In genomic region chr7:47298636-47299035, GRCh38 we compare ENCODE assay signal across 19 cellular contexts.
DNase-seq lines count a peak whose midpoint lies in the region; ATAC-seq and TF ChIP-seq lines count a peak whose summit lies in the region.
"Had no signal": no experiment of that assay in that cellular context is flagged by ENCODE, and none has a peak within 500 bp of the region (broad histone marks: within the 10 kb centered on the region; RNA-seq: fewer than 3 reads in every experiment).

No MANE protein-coding gene starts in this region.

- 73% methylated on average over 12 of the region's 12 CpGs for WGBS in smooth muscle cell (ENCODE audit: low lambda C conversion rate)

- H3K27ac Mint-ChIP-seq in nephron progenitor cell: no peak overlapping the region
- H3K27ac Mint-ChIP-seq: CD14-positive monocyte had no signal

- no peaks in the 10 kb centered on the region for H3K9me3 ChIP-seq in adipocyte (ENCODE audit: control insufficient read depth, low read length)
- H3K9me3 ChIP-seq in smooth muscle cell (replicated peaks; ENCODE audit: low read depth): no peaks in the 10 kb centered on the region

- H3K27me3 ChIP-seq in adipocyte (replicated peaks; ENCODE audit: control insufficient read depth, insufficient read depth, low read length): no peaks in the 10 kb centered on the region
- H3K27me3 ChIP-seq in smooth muscle cell (ENCODE audit: low read depth): no peaks in the 10 kb centered on the region

- H3K4me1 ChIP-seq in adipocyte (ENCODE audit: control insufficient read depth, insufficient read depth, low read length): peaks cover 17% of the 10 kb centered on the region
- H3K4me1 ChIP-seq in smooth muscle cell (ENCODE audit: low read depth): peaks cover 3% of the 10 kb centered on the region

- H3K4me1 Mint-ChIP-seq in nephron progenitor cell: peaks cover 20% of the 10 kb centered on the region
- H3K4me1 Mint-ChIP-seq: CD14-positive monocyte had no signal

- DNase-seq in adipocyte (ENCODE audit: low read depth): peak; percentile 39
- DNase-seq in foreskin melanocyte: peak; percentile 49
- peak; percentile 8 for DNase-seq in nephron progenitor cell
- DNase-seq in smooth muscle cell (lab: John Stamatoyannopoulos, UW; ENCODE audit: unreplicated experiment): no peak
- DNase-seq in AG08395 (ENCODE audit: low spot score): no peak
- DNase-seq: DMS 273 treated with DMSO at 0.1 percent for 48 hours, DND-41, Kasumi-1, MM.1S, NCI-H1092, NCI-H2081, NCI-H2171 treated with DMSO at 0.1 percent for 48 hours, NCI-H446 treated with DMSO at 0.1 percent for 48 hours, NCI-H69 had no signal

- no peak overlapping the region for H3K9ac ChIP-seq in adipocyte (ENCODE audit: low read length)
- no peak overlapping the region for H3K9ac ChIP-seq in smooth muscle cell (ENCODE audit: low read depth)

- H3F3A ChIP-seq in smooth muscle cell (ENCODE audit: low read depth): peaks cover 24% of the 10 kb centered on the region

- no peak overlapping the region for H3K4me3 Mint-ChIP-seq in nephron progenitor cell
- H3K4me3 Mint-ChIP-seq: CD14-positive monocyte had no signal

- ATAC-seq in GM21423 (IDR thresholded peaks at IDR 0.05; ENCODE audit: unreplicated experiment) (no peak), HG03196 (IDR thresholded peaks at IDR 0.05; ENCODE audit: unreplicated experiment) (no peak)
- ATAC-seq: Panc1, Right ventricle myocardium inferior had no signal

- no peak overlapping the region for H3K4me3 ChIP-seq in adipocyte (ENCODE audit: low read length)
- no peak overlapping the region for H3K4me3 ChIP-seq in smooth muscle cell

- peaks cover 2% of the 10 kb centered on the region for H3K27me3 Mint-ChIP-seq in nephron progenitor cell (ENCODE audit: low read depth, poor library complexity)

- H3K79me2 ChIP-seq in smooth muscle cell (ENCODE audit: low read depth): no peaks in the 10 kb centered on the region

- peak overlapping the region; percentile 24 for H3K27ac ChIP-seq in smooth muscle cell (ENCODE audit: low read depth)

- peaks cover 66% of the 10 kb centered on the region for H3K36me3 Mint-ChIP-seq in nephron progenitor cell (ENCODE audit: low read depth)

- H3K36me3 ChIP-seq in adipocyte (ENCODE audit: control insufficient read depth, insufficient read depth, low read length, severe bottlenecking): peaks cover 40% of the 10 kb centered on the region
- no peaks in the 10 kb centered on the region for H3K36me3 ChIP-seq in smooth muscle cell (ENCODE audit: low read depth)

- TF ChIP-seq CTCF in nephron progenitor cell (IDR thresholded peaks at IDR 0.05) (no peak), smooth muscle cell (IDR thresholded peaks at IDR 0.05; ENCODE audit: borderline replicate concordance, insufficient read depth, poor library complexity, severe bottlenecking) (no peak)

- H3K4me2 ChIP-seq in smooth muscle cell: no peak overlapping the region

- no peaks in the 10 kb centered on the region for H3K9me3 Mint-ChIP-seq in nephron progenitor cell
- H3K9me3 Mint-ChIP-seq: CD14-positive monocyte had no signal

- H4K20me1 ChIP-seq in smooth muscle cell (ENCODE audit: low read depth): no peaks in the 10 kb centered on the region

- H2AFZ ChIP-seq in smooth muscle cell (ENCODE audit: low read depth): no peak overlapping the region

Comparison
In these comparisons a context has a peak if more than half of its experiments do, and no peak if none do; other contexts are left out.
1. DNase-seq: peak in adipocyte (single experiment), foreskin melanocyte (single experiment) and nephron progenitor cell (single experiment); none in smooth muscle cell (single experiment) and AG08395 (single experiment).